In genomic region chr19:344625-345319, GRCh38 we compare ENCODE assay signal across 1 cellular context.
TF ChIP-seq lines count a peak whose summit lies in the region.

Gene MIER2, minus strand, starts transcription at chr19:344796. Its CDS starts 14 bp downstream, at chr19:344782.

TF ChIP-seq in K562, 482 proteins besides CTCF, POLR2A, EP300 and RAD21 (continued from another document):
- TF ChIP-seq USF2 (CRISPR knock-in tag; IDR thresholded peaks at IDR 0.05) (peak; percentile 56), DIDO1 (tag; IDR thresholded peaks at IDR 0.05; ENCODE audit: low read depth) (no peak), POLR2AphosphoS2 (IDR thresholded peaks at IDR 0.05; ENCODE audit: low read length) (no peak), COPS2 (conservative IDR thresholded peaks at IDR 0.05) (no peak), SMARCC2 (IDR thresholded peaks at IDR 0.05; ENCODE audit: low read depth) (no peak)
